In the genomic region with DNA sequence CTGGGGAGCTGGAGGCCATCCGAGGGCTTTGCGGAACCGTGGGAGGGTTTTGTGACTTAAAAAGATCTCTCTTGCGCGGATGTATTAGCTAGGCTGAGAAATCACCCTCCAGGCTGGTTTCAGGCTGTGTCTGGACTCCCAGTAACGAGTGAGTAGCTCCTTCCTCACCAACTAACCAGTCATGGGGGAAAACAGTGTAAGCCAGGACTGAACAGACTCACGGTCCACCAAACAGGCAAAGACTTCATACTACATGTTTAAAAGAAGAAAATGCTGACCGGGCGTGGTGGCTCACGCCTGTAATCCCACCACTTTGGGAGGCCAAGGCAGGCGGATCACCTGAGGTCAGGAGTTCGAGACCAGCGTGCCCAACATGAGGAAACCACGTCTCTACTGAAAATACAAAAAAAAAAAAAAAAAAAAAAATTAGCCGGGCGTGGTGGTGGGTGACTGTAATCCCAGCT, we compare ENCODE assay signal across 8 cellular contexts. TPM values are rescaled to one million over a fixed set of nuclear protein-coding genes. Genes with fewer than 3 reads are reported as not detected.
DNase-seq lines count a peak whose midpoint lies in the region; ATAC-seq and TF ChIP-seq lines count a peak whose summit lies in the region.

No MANE protein-coding gene starts in this region.

- peak overlapping the region; percentile 99 for H3K27ac Mint-ChIP-seq in chondrocyte (ENCODE audit: unreplicated experiment)

- DNase-seq in AG04449 (ENCODE audit: low read depth, low spot score), result no peak
- no peak for DNase-seq in Jurkat, Clone E6-1 (ENCODE audit: low read depth, low spot score)
- no peak for DNase-seq in chondrocyte (ENCODE audit: low spot score)
- no peak for DNase-seq in NOMO-1 treated with DMSO at 0.1 percent for 48 hours (lab: John Stamatoyannopoulos, UW; ENCODE audit: unreplicated experiment)
- DNase-seq in NOMO-1 treated with dmso at 0.1 percent for 144 hours (lab: John Stamatoyannopoulos, UW; ENCODE audit: unreplicated experiment), result no peak
- no peak for DNase-seq in hypothalamus (lab: John Stamatoyannopoulos, UW)

- no peaks in the 10 kb centered on the region for H3K27me3 Mint-ChIP-seq in chondrocyte (ENCODE audit: low read depth)

- H3K4me3 ChIP-seq in AG04449 (ENCODE audit: low read depth, low read length), result peak overlapping the region; percentile 98
- peak overlapping the region; percentile 97 for H3K4me3 ChIP-seq in Jurkat, Clone E6-1 (ENCODE audit: low read length)
- H3K4me3 ChIP-seq in mucosa of rectum (ENCODE audit: low read length in 2 of 2), result peak overlapping the region; percentile 97 to 98

- peak overlapping the region; percentile 98 for H3K4me3 Mint-ChIP-seq in chondrocyte (ENCODE audit: unreplicated experiment)

- H3K4me1 Mint-ChIP-seq in chondrocyte (ENCODE audit: low read depth), result peaks cover 40% of the 10 kb centered on the region

- peak overlapping the region; percentile 93 to 95 for H3K9ac ChIP-seq in mucosa of rectum (ENCODE audit: low read depth in 1 of 2, low read length in 2 of 2)

- H3K36me3 ChIP-seq in mucosa of rectum (ENCODE audit: control insufficient read depth in 2 of 2, insufficient read depth in 2 of 2, low read length in 2 of 2), result peaks cover 2 to 9% of the 10 kb centered on the region in 2 donors

- H3K4me1 ChIP-seq in mucosa of rectum (ENCODE audit: control insufficient read depth in 2 of 2, insufficient read depth in 2 of 2, low read length in 2 of 2), result peaks cover 8 to 16% of the 10 kb centered on the region in 2 donors

- no peak for ATAC-seq in HG03280 (IDR thresholded peaks at IDR 0.05; ENCODE audit: unreplicated experiment)

- POLR2A ChIA-PET in AG04449 (lab: Yijun Ruan, JAX), result interaction anchor here (0.7 to 2.6 kb wide), 5 partner anchors 13 to 364 kb away, joined by 3 to 13 read pairs (median 9); no protein-coding TSS in a partner anchor

- CTCF ChIA-PET in AG04449 (lab: Yijun Ruan, JAX), result interaction anchor here (0.9 to 4.9 kb wide), 5 partner anchors 16 to 135 kb away, joined by 3 to 36 read pairs (median 3); no protein-coding TSS in a partner anchor

- no peaks in the 10 kb centered on the region for H3K9me3 Mint-ChIP-seq in chondrocyte (ENCODE audit: low read depth)

- TF ChIP-seq CTCF in AG04449 (IDR thresholded peaks at IDR 0.05; ENCODE audit: insufficient read depth, low read length, missing control alignments), result no peak
- TF ChIP-seq CTCF in chondrocyte (IDR thresholded peaks at IDR 0.05), result no peak

- no peaks in the 10 kb centered on the region for H3K9me3 ChIP-seq in mucosa of rectum (ENCODE audit: control insufficient read depth in 2 of 2, low read length in 2 of 2)

- no peaks in the 10 kb centered on the region for H3K27me3 ChIP-seq in mucosa of rectum (ENCODE audit: control insufficient read depth in 2 of 2, insufficient read depth in 2 of 2, low read length in 2 of 2)

- peaks cover 6% of the 10 kb centered on the region for H3K36me3 Mint-ChIP-seq in chondrocyte (ENCODE audit: low read depth)

- H3K27ac ChIP-seq in mucosa of rectum (ENCODE audit: low read depth in 2 of 2, low read length in 2 of 2), result peak overlapping the region; percentile 92 to 95

RNA-seq across cellular contexts. Expression of gene AP5Z1, which starts 0.8 kb away (rescaled TPM):
- polyA plus RNA-seq in Jurkat, Clone E6-1 (2012; ENCODE audit: insufficient read depth, insufficient read length), result 30.4 TPM
- total RNA-seq in chondrocyte, result 35.7 to 61.2 TPM (median 59.7 TPM) in 3 replicates
